In genomic region chr11:2133481-2134021, GRCh38 we compare ENCODE assay signal across 1 cellular context.
TF ChIP-seq lines count a peak whose summit lies in the region.

No MANE protein-coding gene starts in this region.

TF ChIP-seq in H1, 55 proteins besides CTCF, POLR2A, EP300 and RAD21 (continued from another document):
- no peak for TF ChIP-seq E2F6 (IDR thresholded peaks at IDR 0.05)
- TF ChIP-seq MAFK (IDR thresholded peaks at IDR 0.05; ENCODE audit: low read depth, low read length), result no peak
- no peak for TF ChIP-seq HDAC2 (IDR thresholded peaks at IDR 0.05; ENCODE audit: borderline replicate concordance in 1 of 2, low read depth in 2 of 2, low read length in 2 of 2)
- no peak for TF ChIP-seq JUN (IDR thresholded peaks at IDR 0.05; ENCODE audit: low read depth, low read length)
- TF ChIP-seq FOSL1 (IDR thresholded peaks at IDR 0.05; ENCODE audit: insufficient read depth, low read depth, low read length), result no peak
- no peak for TF ChIP-seq ATF3 (IDR thresholded peaks at IDR 0.05; ENCODE audit: insufficient read depth, low read depth, low read length)
- no peak for TF ChIP-seq EGR1 (IDR thresholded peaks at IDR 0.05; ENCODE audit: borderline replicate concordance, low read depth, low read length)
- no peak for TF ChIP-seq RBBP5 (IDR thresholded peaks at IDR 0.05; ENCODE audit: borderline replicate concordance, low read depth, low read length)
- no peak for TF ChIP-seq NANOG (IDR thresholded peaks at IDR 0.05; ENCODE audit: insufficient read depth, low read depth, low read length, poor library complexity, severe bottlenecking)
- TF ChIP-seq RXRA (IDR thresholded peaks at IDR 0.05; ENCODE audit: insufficient read depth, low read depth, low read length), result no peak
- no peak for TF ChIP-seq POU5F1 (IDR thresholded peaks at IDR 0.05; ENCODE audit: low read depth, low read length)
- no peak for TF ChIP-seq SAP30 (IDR thresholded peaks at IDR 0.05; ENCODE audit: insufficient read depth, insufficient replicate concordance, low read length)
- no peak for TF ChIP-seq CTBP2 (IDR thresholded peaks at IDR 0.05; ENCODE audit: borderline replicate concordance, insufficient read depth, insufficient read length, low read length)
- TF ChIP-seq GTF2F1 (IDR thresholded peaks at IDR 0.05; ENCODE audit: borderline replicate concordance, low read depth, low read length), result no peak
- no peak for TF ChIP-seq TAF7 (optimal IDR thresholded peaks at IDR 0.05; ENCODE audit: borderline replicate concordance, low read depth, low read length)
- no peak for TF ChIP-seq CHD2 (IDR thresholded peaks at IDR 0.05; ENCODE audit: low read length)
